ENCODE assay signal across 20 cellular contexts in the genomic region with DNA sequence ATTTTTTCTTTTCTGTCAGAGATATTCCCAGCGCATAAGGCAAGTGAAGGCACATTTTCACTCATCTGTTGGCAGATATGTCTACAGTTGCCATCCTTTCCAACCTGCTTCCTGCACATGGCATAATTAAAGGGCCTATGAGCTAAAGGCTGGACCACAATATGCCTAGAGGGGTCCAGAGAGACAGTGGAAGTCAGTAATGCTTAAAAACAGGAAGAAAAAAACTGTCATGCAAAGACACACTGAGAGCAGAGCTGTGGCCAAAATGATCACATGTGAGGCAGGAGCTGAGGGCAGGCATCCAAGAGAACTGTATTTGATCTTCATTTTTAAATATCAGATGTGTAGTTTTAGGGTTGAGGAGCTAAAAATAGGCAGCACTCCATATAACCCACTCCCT.
DNase-seq lines count a peak whose midpoint lies in the region.
"Had no signal": no experiment of that assay in that cellular context is flagged by ENCODE, and none has a peak within 500 bp of the region (broad histone marks: within the 10 kb centered on the region; RNA-seq: fewer than 3 reads in every experiment).

No MANE protein-coding gene starts in this region.

- intact Hi-C loops in CD4-positive, alpha-beta memory T cell (cut with micrococcal nuclease): no loop called here

- H3K27ac Mint-ChIP-seq in CD4-positive, alpha-beta memory T cell: no peak overlapping the region
- H3K27ac Mint-ChIP-seq: CD8-positive, alpha-beta T cell had no signal

- H3K4me1 Mint-ChIP-seq in CD4-positive, alpha-beta memory T cell: peaks cover 13 to 19% (median 16%) of the 10 kb centered on the region in 4 donors

- H3K27ac ChIP-seq in CD4-positive, alpha-beta memory T cell (ENCODE audit: low read depth, low read length): no peak overlapping the region
- H3K27ac ChIP-seq: A549, SK-N-MC had no signal

- no peaks in the 10 kb centered on the region for H3K27me3 Mint-ChIP-seq in CD4-positive, alpha-beta memory T cell

- in situ Hi-C loops in G401 (cut with HindIII; ENCODE audit: low sequenced_read_pairs): no loop called here
- in situ Hi-C loops in SK-MEL-5 (cut with HindIII; ENCODE audit: low pct_unique_long_range_greater_than_20kb, low sequenced_read_pairs): no loop called here

- DNase-seq in G401 (ENCODE audit: low spot score): peak; percentile 71
- DNase-seq in NCI-H1694 treated with DMSO at 0.1 percent for 48 hours (lab: John Stamatoyannopoulos, UW): peak; percentile 65
- peak; percentile 73 for DNase-seq in SK-MEL-5 (ENCODE audit: low read depth, low spot score)
- peak; percentile 79 for DNase-seq in foreskin melanocyte
- no peak for DNase-seq in mesenteric fat pad (ENCODE audit: low spot score)
- no peak for DNase-seq in midbrain (lab: John Stamatoyannopoulos, UW)
- DNase-seq in CD4-positive, alpha-beta memory T cell: no peak
- DNase-seq: Caco-2; CD8-positive, alpha-beta T cell; DMS79; Karpas-422; MV-4-11; NCI-H1105; NCI-H1436 treated with DMSO at 0.1 percent for 48 hours; NCI-H2029; NCI-H510A; NK-92 treated with Interleukin-12 subunit alpha and Interleukin-12 subunit beta, amount 100 ng/mL, for 24 hours; SHP77 treated with DMSO at 0.1 percent for 48 hours had no signal

- H3K36me3 Mint-ChIP-seq in CD4-positive, alpha-beta memory T cell: no peaks in the 10 kb centered on the region
- H3K36me3 Mint-ChIP-seq: CD8-positive, alpha-beta T cell had no signal

- CTCF ChIA-PET in CD4-positive, alpha-beta memory T cell (lab: Charles Lee; ENCODE audit: partially characterized antibody): interaction anchor here (1.0 to 8.3 kb wide), 3 partner anchors 28 to 478 kb away, joined by 3 to 55 read pairs (median 9); no protein-coding TSS in a partner anchor

- H3K4me1 ChIP-seq in CD4-positive, alpha-beta memory T cell (ENCODE audit: insufficient read depth, low read length): peaks cover 20% of the 10 kb centered on the region
- H3K4me1 ChIP-seq: A549, Caco-2 had no signal

- H3K4me3 Mint-ChIP-seq in CD4-positive, alpha-beta memory T cell: no peak overlapping the region
- H3K4me3 Mint-ChIP-seq: CD8-positive, alpha-beta T cell had no signal

- no peaks in the 10 kb centered on the region for H3K36me3 ChIP-seq in CD4-positive, alpha-beta memory T cell (ENCODE audit: insufficient read depth, low read length)

- POLR2A ChIA-PET in CD4-positive, alpha-beta memory T cell (lab: Charles Lee; ENCODE audit: partially characterized antibody): interaction anchor here (0.6 kb wide), 1 partner anchor 9 kb away, joined by 3 read pairs; no protein-coding TSS in a partner anchor

- H3K27me3 ChIP-seq in CD4-positive, alpha-beta memory T cell (ENCODE audit: insufficient read depth, low read length): no peaks in the 10 kb centered on the region

- no peaks in the 10 kb centered on the region for H3K9me3 ChIP-seq in CD4-positive, alpha-beta memory T cell (ENCODE audit: control insufficient read depth in 1 of 2, low read length in 2 of 2)
- H3K9me3 ChIP-seq: A549, Caco-2 had no signal

- H3K9me3 Mint-ChIP-seq in CD4-positive, alpha-beta memory T cell: peaks cover 0 to 3% (median 0%) of the 10 kb centered on the region in 8 donors
- H3K9me3 Mint-ChIP-seq: CD8-positive, alpha-beta T cell had no signal

- H3K4me3 ChIP-seq in CD4-positive, alpha-beta memory T cell (ENCODE audit: low read length in 2 of 2): no peak overlapping the region
- H3K4me3 ChIP-seq: A549, SK-N-MC had no signal

Comparison
In these comparisons a context has a peak if more than half of its experiments do, and no peak if none do; other contexts are left out.
1. DNase-seq: peak in G401 (single experiment), NCI-H1694 treated with DMSO at 0.1 percent for 48 hours (single experiment), SK-MEL-5 (single experiment) and foreskin melanocyte (single experiment); none in mesenteric fat pad (single experiment), midbrain (single experiment) and CD4-positive, alpha-beta memory T cell (0 of 5).